In genomic region chr6:104688283-104688969, GRCh38 we compare ENCODE assay signal across 14 cellular contexts.
DNase-seq lines count a peak whose midpoint lies in the region; ATAC-seq, FAIRE-seq and TF ChIP-seq lines count a peak whose summit lies in the region.
"Had no signal": no experiment of that assay in that cellular context is flagged by ENCODE, and none has a peak within 500 bp of the region (broad histone marks: within the 10 kb centered on the region; RNA-seq: fewer than 3 reads in every experiment).

No MANE protein-coding gene starts in this region.

- H2BK5ac ChIP-seq in H9 (ENCODE audit: insufficient read length, low read length): no peak overlapping the region

- no peaks in the 10 kb centered on the region for H3K9me3 ChIP-seq in mesodermal cell (ENCODE audit: control insufficient read depth, low read length)
- H3K9me3 ChIP-seq in H9 (ENCODE audit: control insufficient read depth, low read depth, low read length): no peaks in the 10 kb centered on the region
- no peaks in the 10 kb centered on the region for H3K9me3 ChIP-seq in HAP-1

- H3K4ac ChIP-seq in H9 (ENCODE audit: low read depth, low read length): no peak overlapping the region

- H2BK120ac ChIP-seq in H9 (ENCODE audit: low read depth, low read length, poor library complexity, severe bottlenecking): no peak overlapping the region

- no peaks in the 10 kb centered on the region for H3K79me1 ChIP-seq in H9 (ENCODE audit: insufficient read depth, low read depth, low read length, poor library complexity, severe bottlenecking)

- H4K20me1 ChIP-seq in H9 (ENCODE audit: control insufficient read depth, insufficient read depth, insufficient read length): no peaks in the 10 kb centered on the region
- H4K20me1 ChIP-seq: BLaER1 treated with 17β-estradiol and CSF1 and Interleukin-3, amounts not matched to agents 10 nM and 100 nM had no signal

- no peak overlapping the region for H3T11ph ChIP-seq in H9 (ENCODE audit: low read length)

- H2AK5ac ChIP-seq in H9 (ENCODE audit: insufficient read length, low read length): no peak overlapping the region

- no peak overlapping the region for H3K18ac ChIP-seq in H9 (ENCODE audit: insufficient read length, low read depth, low read length)

- DNase-seq in H9: no peak
- no peak for DNase-seq in RCC 7860 (ENCODE audit: low spot score)
- DNase-seq in HAP-1 (ENCODE audit: low spot score in 2 of 2): no peak
- DNase-seq: IMR-90; NCI-H1694; SHP77 treated with DMSO at 0.1 percent for 48 hours; stimulated activated CD4-positive, alpha-beta T cell treated with anti-CD3 and anti-CD28 coated beads, Interleukin-2, amount 100 ng/mL, for 48 hours; stimulated activated naive CD4-positive, alpha-beta T cell treated with Interleukin-2 at 50 U/mL for 16 hours had no signal

- no peak overlapping the region for H3K4me2 ChIP-seq in H9 (ENCODE audit: insufficient read depth, insufficient read length, low read length)
- H3K4me2 ChIP-seq: BLaER1 treated with 17β-estradiol and CSF1 and Interleukin-3, amounts not matched to agents 10 nM and 100 nM had no signal

- no peaks in the 10 kb centered on the region for H3K36me3 Mint-ChIP-seq in H9 (ENCODE audit: insufficient read depth in 1 of 3, low read depth in 3 of 3)

- no peaks in the 10 kb centered on the region for H3K79me2 ChIP-seq in H9 (ENCODE audit: insufficient read depth, low read length)

- H4K91ac ChIP-seq in H9 (ENCODE audit: insufficient read length, low read depth, low read length): no peak overlapping the region

- 100% methylated on average over 2 of the region's 3 CpGs for WGBS in mesodermal cell (ENCODE audit: insufficient coverage in 2 of 2), 2 experiments
- no CpG with 5 or more reads among the region's 3 CpGs for WGBS in H9 (ENCODE audit: extremely low coverage, insufficient read length, low lambda C conversion rate)

- H3K4me3 ChIP-seq in mesodermal cell (ENCODE audit: extremely low read depth, insufficient read depth, low read length, poor library complexity, severe bottlenecking): no peak overlapping the region
- H3K4me3 ChIP-seq in HAP-1: no peak overlapping the region
- H3K4me3 ChIP-seq: BLaER1 treated with 17β-estradiol and CSF1 and Interleukin-3, amounts not matched to agents 10 nM and 100 nM had no signal

- H3K23me2 ChIP-seq in H9 (ENCODE audit: insufficient read length, low read depth, low read length, poor library complexity, severe bottlenecking): no peaks in the 10 kb centered on the region

- H3K4me1 ChIP-seq in mesodermal cell (ENCODE audit: control insufficient read depth, insufficient read depth, low read length, poor library complexity, severe bottlenecking) (peaks cover 35% of the 10 kb centered on the region), H9 (ENCODE audit: insufficient read depth, low read length) (no peaks in the 10 kb centered on the region), HAP-1 (peaks cover 12% of the 10 kb centered on the region; the same call in 1 of the 2 replicates)

- no peaks in the 10 kb centered on the region for H3K27me3 ChIP-seq in H9 (ENCODE audit: insufficient read depth, low read length)
- no peaks in the 10 kb centered on the region for H3K27me3 ChIP-seq in HAP-1 (ENCODE audit: low read depth)
- H3K27me3 ChIP-seq: BLaER1 treated with 17β-estradiol and CSF1 and Interleukin-3, amounts not matched to agents 10 nM and 100 nM had no signal

- no peak overlapping the region for H3K27ac Mint-ChIP-seq in H9

- FAIRE-seq in RCC 7860 (lab: Jason Lieb, UNC): no peak

- H3K23ac ChIP-seq in H9 (ENCODE audit: insufficient read length, low read depth, low read length): no peak overlapping the region

- H4K8ac ChIP-seq in H9 (replicated peaks; ENCODE audit: insufficient read length, low read depth, low read length): no peak overlapping the region

- no peak overlapping the region for H2AFZ ChIP-seq in H9 (ENCODE audit: low read length)

- peak; percentile 59 for ATAC-seq in GM18517 (IDR thresholded peaks at IDR 0.05; ENCODE audit: unreplicated experiment)
- ATAC-seq in GM21423 (IDR thresholded peaks at IDR 0.05; ENCODE audit: unreplicated experiment): peak; percentile 65
- ATAC-seq in HG03159 (IDR thresholded peaks at IDR 0.05; ENCODE audit: unreplicated experiment): peak; percentile 61
- ATAC-seq in HG03571 (IDR thresholded peaks at IDR 0.05; ENCODE audit: unreplicated experiment): no peak

- no peak overlapping the region for H2BK15ac ChIP-seq in H9 (ENCODE audit: low read depth, low read length)

- no peak overlapping the region for H3K56ac ChIP-seq in H9 (ENCODE audit: insufficient read length, low read depth, low read length)

- H3K27me3 Mint-ChIP-seq in H9 (ENCODE audit: low read depth): no peaks in the 10 kb centered on the region

- peaks cover 6 to 11% of the 10 kb centered on the region in 2 experiments; a peak in 3 of 4 replicates for H3K4me1 Mint-ChIP-seq in H9

- no peak overlapping the region for H3K9ac ChIP-seq in H9 (ENCODE audit: extremely low read depth, insufficient read length, low read length)
- H3K9ac ChIP-seq: BLaER1 treated with 17β-estradiol and CSF1 and Interleukin-3, amounts not matched to agents 10 nM and 100 nM had no signal

- H3K14ac ChIP-seq in H9 (ENCODE audit: insufficient read depth, low read length): no peak overlapping the region

- no peak for TF ChIP-seq CTCF in H9 (conservative IDR thresholded peaks at IDR 0.05)

- in situ Hi-C loops in HAP-1 (cut with MboI; ENCODE audit: low sequenced_read_pairs): loop anchor here (10.0 to 25.0 kb wide), 2 partner anchors 86 to 399 kb away; no protein-coding TSS in a partner anchor

- H3K36me3 ChIP-seq in mesodermal cell (ENCODE audit: control insufficient read depth, insufficient read depth, low read length) (no peaks in the 10 kb centered on the region), HAP-1 (replicated peaks) (no peaks in the 10 kb centered on the region)
- H3K36me3 ChIP-seq: BLaER1 treated with 17β-estradiol and CSF1 and Interleukin-3, amounts not matched to agents 10 nM and 100 nM had no signal

- H3K27ac ChIP-seq in mesodermal cell (ENCODE audit: low read depth, low read length, severe bottlenecking) (peak overlapping the region; percentile 51), H9 (ENCODE audit: insufficient read length, low read depth, low read length) (no peak overlapping the region)
- H3K27ac ChIP-seq: BLaER1 treated with 17β-estradiol and CSF1 and Interleukin-3, amounts not matched to agents 10 nM and 100 nM had no signal

- H2BK12ac ChIP-seq in H9 (ENCODE audit: insufficient read length, low read depth, low read length): no peak overlapping the region

- H3K9me3 Mint-ChIP-seq in H9: no peaks in the 10 kb centered on the region

- H3K4me3 Mint-ChIP-seq in H9: no peak overlapping the region

- no peak overlapping the region for H2BK20ac ChIP-seq in H9 (ENCODE audit: low read depth, low read length, poor library complexity, severe bottlenecking)

- H4K5ac ChIP-seq in H9 (ENCODE audit: insufficient read length, low read depth, low read length): no peak overlapping the region
